ENCODE assay signal across 1 cellular context in genomic region chr1:173481195-173481772, GRCh38.
TF ChIP-seq lines count a peak whose summit lies in the region.

No MANE protein-coding gene starts in this region.

TF ChIP-seq in GM12878, 131 proteins besides CTCF, POLR2A, EP300 and RAD21 (continued from another document):
- TF ChIP-seq POLR2AphosphoS5 (IDR thresholded peaks at IDR 0.05; ENCODE audit: low read length) (no peak), RB1 (IDR thresholded peaks at IDR 0.05; ENCODE audit: borderline replicate concordance) (no peak), CHD1 (IDR thresholded peaks at IDR 0.05; ENCODE audit: low read depth, low read length) (no peak), ZNF217 (IDR thresholded peaks at IDR 0.05) (no peak), ATF7 (IDR thresholded peaks at IDR 0.05; ENCODE audit: low read depth) (no peak), MXI1 (IDR thresholded peaks at IDR 0.05; ENCODE audit: low read depth, low read length) (no peak), PAX8 (IDR thresholded peaks at IDR 0.05) (no peak), PAX5 (IDR thresholded peaks at IDR 0.05; ENCODE audit: borderline replicate concordance, low read depth, low read length) (no peak), ZBTB40 (IDR thresholded peaks at IDR 0.05; ENCODE audit: borderline replicate concordance) (no peak)
- TF ChIP-seq, protein P1, sequence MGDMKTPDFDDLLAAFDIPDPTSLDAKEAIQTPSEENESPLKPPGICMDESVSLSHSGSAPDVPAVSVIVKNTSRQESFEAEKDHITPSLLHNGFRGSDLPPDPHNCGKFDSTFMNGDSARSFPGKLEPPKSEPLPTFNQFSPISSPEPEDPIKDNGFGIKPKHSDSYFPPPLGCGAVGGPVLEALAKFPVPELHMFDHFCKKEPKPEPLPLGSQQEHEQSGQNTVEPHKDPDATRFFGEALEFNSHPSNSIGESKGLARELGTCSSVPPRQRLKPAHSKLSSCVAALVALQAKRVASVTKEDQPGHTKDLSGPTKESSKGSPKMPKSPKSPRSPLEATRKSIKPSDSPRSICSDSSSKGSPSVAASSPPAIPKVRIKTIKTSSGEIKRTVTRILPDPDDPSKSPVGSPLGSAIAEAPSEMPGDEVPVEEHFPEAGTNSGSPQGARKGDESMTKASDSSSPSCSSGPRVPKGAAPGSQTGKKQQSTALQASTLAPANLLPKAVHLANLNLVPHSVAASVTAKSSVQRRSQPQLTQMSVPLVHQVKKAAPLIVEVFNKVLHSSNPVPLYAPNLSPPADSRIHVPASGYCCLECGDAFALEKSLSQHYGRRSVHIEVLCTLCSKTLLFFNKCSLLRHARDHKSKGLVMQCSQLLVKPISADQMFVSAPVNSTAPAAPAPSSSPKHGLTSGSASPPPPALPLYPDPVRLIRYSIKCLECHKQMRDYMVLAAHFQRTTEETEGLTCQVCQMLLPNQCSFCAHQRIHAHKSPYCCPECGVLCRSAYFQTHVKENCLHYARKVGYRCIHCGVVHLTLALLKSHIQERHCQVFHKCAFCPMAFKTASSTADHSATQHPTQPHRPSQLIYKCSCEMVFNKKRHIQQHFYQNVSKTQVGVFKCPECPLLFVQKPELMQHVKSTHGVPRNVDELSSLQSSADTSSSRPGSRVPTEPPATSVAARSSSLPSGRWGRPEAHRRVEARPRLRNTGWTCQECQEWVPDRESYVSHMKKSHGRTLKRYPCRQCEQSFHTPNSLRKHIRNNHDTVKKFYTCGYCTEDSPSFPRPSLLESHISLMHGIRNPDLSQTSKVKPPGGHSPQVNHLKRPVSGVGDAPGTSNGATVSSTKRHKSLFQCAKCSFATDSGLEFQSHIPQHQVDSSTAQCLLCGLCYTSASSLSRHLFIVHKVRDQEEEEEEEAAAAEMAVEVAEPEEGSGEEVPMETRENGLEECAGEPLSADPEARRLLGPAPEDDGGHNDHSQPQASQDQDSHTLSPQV (IDR thresholded peaks at IDR 0.05) = no peak
- TF ChIP-seq, protein P2, sequence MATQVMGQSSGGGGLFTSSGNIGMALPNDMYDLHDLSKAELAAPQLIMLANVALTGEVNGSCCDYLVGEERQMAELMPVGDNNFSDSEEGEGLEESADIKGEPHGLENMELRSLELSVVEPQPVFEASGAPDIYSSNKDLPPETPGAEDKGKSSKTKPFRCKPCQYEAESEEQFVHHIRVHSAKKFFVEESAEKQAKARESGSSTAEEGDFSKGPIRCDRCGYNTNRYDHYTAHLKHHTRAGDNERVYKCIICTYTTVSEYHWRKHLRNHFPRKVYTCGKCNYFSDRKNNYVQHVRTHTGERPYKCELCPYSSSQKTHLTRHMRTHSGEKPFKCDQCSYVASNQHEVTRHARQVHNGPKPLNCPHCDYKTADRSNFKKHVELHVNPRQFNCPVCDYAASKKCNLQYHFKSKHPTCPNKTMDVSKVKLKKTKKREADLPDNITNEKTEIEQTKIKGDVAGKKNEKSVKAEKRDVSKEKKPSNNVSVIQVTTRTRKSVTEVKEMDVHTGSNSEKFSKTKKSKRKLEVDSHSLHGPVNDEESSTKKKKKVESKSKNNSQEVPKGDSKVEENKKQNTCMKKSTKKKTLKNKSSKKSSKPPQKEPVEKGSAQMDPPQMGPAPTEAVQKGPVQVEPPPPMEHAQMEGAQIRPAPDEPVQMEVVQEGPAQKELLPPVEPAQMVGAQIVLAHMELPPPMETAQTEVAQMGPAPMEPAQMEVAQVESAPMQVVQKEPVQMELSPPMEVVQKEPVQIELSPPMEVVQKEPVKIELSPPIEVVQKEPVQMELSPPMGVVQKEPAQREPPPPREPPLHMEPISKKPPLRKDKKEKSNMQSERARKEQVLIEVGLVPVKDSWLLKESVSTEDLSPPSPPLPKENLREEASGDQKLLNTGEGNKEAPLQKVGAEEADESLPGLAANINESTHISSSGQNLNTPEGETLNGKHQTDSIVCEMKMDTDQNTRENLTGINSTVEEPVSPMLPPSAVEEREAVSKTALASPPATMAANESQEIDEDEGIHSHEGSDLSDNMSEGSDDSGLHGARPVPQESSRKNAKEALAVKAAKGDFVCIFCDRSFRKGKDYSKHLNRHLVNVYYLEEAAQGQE (IDR thresholded peaks at IDR 0.05; ENCODE audit: low read depth, low read length) = no peak
